ENCODE assay signal across 35 cellular contexts in genomic region chr1:5488448-5488847, GRCh38.
"Had no signal": no experiment of that assay in that cellular context is flagged by ENCODE, and none has a peak within 500 bp of the region (broad histone marks: within the 10 kb centered on the region; RNA-seq: fewer than 3 reads in every experiment).

No MANE protein-coding gene starts in this region.

- H3K9ac ChIP-seq: KMS-11 had no signal

- H3K36me3 ChIP-seq: MG63 had no signal

- H3K4me3 ChIP-seq: MG63 had no signal

- H3K27ac ChIP-seq: KMS-11 had no signal

- H3K4me2 ChIP-seq: KMS-11 had no signal

- H3K27me3 ChIP-seq: MG63 had no signal

- H3K9me3 ChIP-seq: MG63 had no signal

- DNase-seq: Karpas-422, Kasumi-1, KBM-7, KG1, MG63, MM.1S, MV-4-11, NCI-H1048, NCI-H1092, NCI-H1092 treated with DMSO at 0.1 percent for 48 hours, NCI-H1105, NCI-H1105 treated with DMSO at 0.1 percent for 48 hours, NCI-H1417, NCI-H1417 treated with DMSO at 0.1 percent for 48 hours, NCI-H1436, NCI-H1436 treated with DMSO at 0.1 percent for 48 hours, NCI-H146, NCI-H1694, NCI-H1694 treated with DMSO at 0.1 percent for 48 hours, NCI-H187, NCI-H187 treated with DMSO at 0.1 percent for 48 hours, NCI-H1930, NCI-H2029, NCI-H2029 treated with DMSO at 0.1 percent for 48 hours, NCI-H2081, NCI-H2081 treated with DMSO at 0.1 percent for 48 hours, NCI-H2107, NCI-H2171, NCI-H2171 treated with DMSO at 0.1 percent for 48 hours, NCI-H2227 treated with DMSO at 0.1 percent for 48 hours, NCI-H226, NCI-H345, NCI-H446, NCI-H446 treated with DMSO at 0.1 percent for 48 hours had no signal
